ENCODE assay signal across 1 cellular context in the genomic region with DNA sequence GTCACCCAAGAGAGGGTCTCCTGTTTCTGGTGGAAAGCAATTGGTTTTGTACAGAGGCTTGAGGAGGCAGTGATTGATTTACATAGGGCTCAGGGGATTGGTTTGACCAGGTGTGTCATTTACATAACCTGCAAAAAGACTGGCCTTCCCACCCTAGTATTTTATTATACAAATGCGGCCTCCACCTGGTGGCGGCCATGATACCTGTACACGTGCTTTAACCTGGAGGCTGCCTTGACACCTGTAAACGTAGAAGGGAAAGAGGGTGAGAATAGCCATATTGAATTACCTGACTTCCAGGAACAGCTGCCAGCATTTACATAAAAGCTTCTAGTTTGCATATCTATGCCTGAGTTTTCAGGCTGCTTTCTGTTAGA.
TF ChIP-seq lines count a peak whose summit lies in the region.

No MANE protein-coding gene starts in this region.

TF ChIP-seq in H1, 55 proteins besides CTCF, POLR2A, EP300 and RAD21:
- no peak for TF ChIP-seq MAFK (IDR thresholded peaks at IDR 0.05; ENCODE audit: low read depth, low read length)
- TF ChIP-seq, protein P1, sequence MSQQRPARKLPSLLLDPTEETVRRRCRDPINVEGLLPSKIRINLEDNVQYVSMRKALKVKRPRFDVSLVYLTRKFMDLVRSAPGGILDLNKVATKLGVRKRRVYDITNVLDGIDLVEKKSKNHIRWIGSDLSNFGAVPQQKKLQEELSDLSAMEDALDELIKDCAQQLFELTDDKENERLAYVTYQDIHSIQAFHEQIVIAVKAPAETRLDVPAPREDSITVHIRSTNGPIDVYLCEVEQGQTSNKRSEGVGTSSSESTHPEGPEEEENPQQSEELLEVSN (IDR thresholded peaks at IDR 0.05): peak; percentile 34; the same call in 1 of the 2 replicates
TF ChIP-seq in H1: peak in this region for 1.
